17 cellular contexts compared by ENCODE assay signal in the genomic region with DNA sequence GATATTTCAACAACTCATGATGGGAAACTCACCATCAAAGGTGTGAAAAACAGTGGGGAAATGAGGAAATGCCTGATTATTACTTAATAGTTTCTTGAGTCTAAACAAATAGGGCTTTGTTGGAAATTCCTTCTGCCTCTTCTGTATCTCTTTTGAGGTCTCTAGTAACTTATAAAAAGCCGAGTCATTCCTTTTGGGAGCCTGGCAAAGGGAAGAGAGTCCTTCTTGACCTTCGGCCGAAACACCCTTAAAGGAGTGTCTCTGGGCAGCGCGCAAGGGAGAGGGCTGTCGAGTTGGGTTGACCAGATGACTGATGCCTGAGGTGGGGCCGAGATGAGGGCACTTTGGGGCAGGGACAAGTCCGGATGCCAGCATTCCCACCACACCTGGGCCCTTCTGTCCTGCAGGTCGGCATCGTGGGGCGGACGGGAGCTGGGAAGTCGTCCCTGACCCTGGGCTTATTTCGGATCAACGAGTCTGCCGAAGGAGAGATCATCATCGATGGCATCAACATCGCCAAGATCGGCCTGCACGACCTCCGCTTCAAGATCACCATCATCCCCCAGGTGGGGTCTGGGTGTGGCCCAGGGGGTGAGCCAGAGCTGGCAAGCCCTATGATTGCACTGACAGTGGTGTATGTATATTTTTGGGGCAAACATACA.
DNase-seq lines count a peak whose midpoint lies in the region; ATAC-seq, FAIRE-seq and TF ChIP-seq lines count a peak whose summit lies in the region.
"Had no signal": no experiment of that assay in that cellular context is flagged by ENCODE, and none has a peak within 500 bp of the region (broad histone marks: within the 10 kb centered on the region; RNA-seq: fewer than 3 reads in every experiment).

No MANE protein-coding gene starts in this region.

- H3K27me3 ChIP-seq in sigmoid colon (no peaks in the 10 kb centered on the region), small intestine (ENCODE audit: control insufficient read depth in 2 of 2, insufficient read depth in 2 of 2, low read length in 2 of 2) (no peaks in the 10 kb centered on the region)
- H3K27me3 ChIP-seq in CD4-positive, alpha-beta T cell (ENCODE audit: control insufficient read depth, insufficient read depth, low read length), result no peaks in the 10 kb centered on the region

- TF ChIP-seq CTCF in sigmoid colon (IDR thresholded peaks at IDR 0.05), result no peak
- no peak for TF ChIP-seq CTCF in CD4-positive, alpha-beta T cell (IDR thresholded peaks at IDR 0.05)

- H3K27ac ChIP-seq in sigmoid colon (peak overlapping the region in 3 of 4 donors; percentile 5 to 34 (median 21)), small intestine (ENCODE audit: low read depth in 1 of 2, low read length in 1 of 2) (no peak overlapping the region)
- no peak overlapping the region for H3K27ac ChIP-seq in CD4-positive, alpha-beta T cell (ENCODE audit: low read depth, low read length)

- in situ Hi-C loops in SK-MEL-5 (cut with HindIII; ENCODE audit: low pct_unique_long_range_greater_than_20kb, low sequenced_read_pairs), result no loop called here

- peak overlapping the region; percentile 54 for H3K27ac Mint-ChIP-seq in activated naive CD4-positive, alpha-beta T cell treated with anti-CD3 and anti-CD28 coated beads for 36 hours
- no peak overlapping the region for H3K27ac Mint-ChIP-seq in activated naive CD4-positive, alpha-beta T cell treated with anti-CD3 and anti-CD28 coated beads, Interleukin-2, amount 10 ng/mL, durations not matched to agents 7 days and 5 days
- no peak overlapping the region for H3K27ac Mint-ChIP-seq in CD4-positive, alpha-beta T cell

- no peak for TF ChIP-seq POLR2A in sigmoid colon (IDR thresholded peaks at IDR 0.05)

- H3K4me3 ChIP-seq in sigmoid colon (no peak overlapping the region), small intestine (ENCODE audit: low read depth in 1 of 2, low read length in 2 of 2) (no peak overlapping the region)
- H3K4me3 ChIP-seq: GM12878 had no signal

- WGBS in sigmoid colon, 2 donors, result 92 to 95% methylated on average over 21 of the region's 21 CpGs
- WGBS in small intestine, 3 donors, result 88 to 93% (median 91%) methylated on average over 21 of the region's 21 CpGs

- H3K36me3 Mint-ChIP-seq in activated naive CD4-positive, alpha-beta T cell treated with anti-CD3 and anti-CD28 coated beads for 36 hours (ENCODE audit: low read depth), result peaks cover 37% of the 10 kb centered on the region
- peaks cover 46% of the 10 kb centered on the region for H3K36me3 Mint-ChIP-seq in activated naive CD4-positive, alpha-beta T cell treated with anti-CD3 and anti-CD28 coated beads, Interleukin-2, amount 10 ng/mL, durations not matched to agents 7 days and 5 days
- H3K36me3 Mint-ChIP-seq in CD4-positive, alpha-beta T cell (ENCODE audit: low read depth), result peaks cover 87% of the 10 kb centered on the region

- peaks cover 14 to 93% (median 63%) of the 10 kb centered on the region in 4 donors for H3K36me3 ChIP-seq in sigmoid colon
- H3K36me3 ChIP-seq in small intestine (ENCODE audit: control insufficient read depth in 2 of 2, insufficient read depth in 2 of 2, low read length in 2 of 2), result peaks cover 5 to 19% of the 10 kb centered on the region in 2 donors

- H3K4me1 Mint-ChIP-seq in activated naive CD4-positive, alpha-beta T cell treated with anti-CD3 and anti-CD28 coated beads for 36 hours (ENCODE audit: low read depth), result no peaks in the 10 kb centered on the region
- no peaks in the 10 kb centered on the region for H3K4me1 Mint-ChIP-seq in activated naive CD4-positive, alpha-beta T cell treated with anti-CD3 and anti-CD28 coated beads, Interleukin-2, amount 10 ng/mL, durations not matched to agents 7 days and 5 days
- H3K4me1 Mint-ChIP-seq in CD4-positive, alpha-beta T cell (ENCODE audit: low read depth), result no peaks in the 10 kb centered on the region
- H3K4me1 Mint-ChIP-seq: CD14-positive monocyte had no signal

- ATAC-seq in CD4-positive, alpha-beta T cell (ENCODE audit: poor library complexity), result no peak
- ATAC-seq: GM12878, HCT116 had no signal

- no peaks in the 10 kb centered on the region for H3K9me3 ChIP-seq in sigmoid colon
- no peaks in the 10 kb centered on the region for H3K9me3 ChIP-seq in CD4-positive, alpha-beta T cell (ENCODE audit: control insufficient read depth, low read length)
- H3K9me3 ChIP-seq in small intestine (ENCODE audit: control insufficient read depth, low read depth), result no peaks in the 10 kb centered on the region

- no peak for FAIRE-seq in small intestine (lab: Jason Lieb, UNC)
- FAIRE-seq: A204.1, GM12878, GM18507, GM19239 had no signal

- POLR2A ChIA-PET in CD4-positive, alpha-beta T cell (lab: Charles Lee), result no interaction called here

- no peaks in the 10 kb centered on the region for H3K27me3 Mint-ChIP-seq in activated naive CD4-positive, alpha-beta T cell treated with anti-CD3 and anti-CD28 coated beads for 36 hours (ENCODE audit: low read depth)
- no peaks in the 10 kb centered on the region for H3K27me3 Mint-ChIP-seq in activated naive CD4-positive, alpha-beta T cell treated with anti-CD3 and anti-CD28 coated beads, Interleukin-2, amount 10 ng/mL, durations not matched to agents 7 days and 5 days
- no peaks in the 10 kb centered on the region for H3K27me3 Mint-ChIP-seq in CD4-positive, alpha-beta T cell

- no peaks in the 10 kb centered on the region for H3K9me3 Mint-ChIP-seq in activated naive CD4-positive, alpha-beta T cell treated with anti-CD3 and anti-CD28 coated beads for 36 hours
- no peaks in the 10 kb centered on the region for H3K9me3 Mint-ChIP-seq in activated naive CD4-positive, alpha-beta T cell treated with anti-CD3 and anti-CD28 coated beads, Interleukin-2, amount 10 ng/mL, durations not matched to agents 7 days and 5 days
- no peaks in the 10 kb centered on the region for H3K9me3 Mint-ChIP-seq in CD4-positive, alpha-beta T cell

- H3K4me3 Mint-ChIP-seq in activated naive CD4-positive, alpha-beta T cell treated with anti-CD3 and anti-CD28 coated beads for 36 hours, result no peak overlapping the region
- H3K4me3 Mint-ChIP-seq in activated naive CD4-positive, alpha-beta T cell treated with anti-CD3 and anti-CD28 coated beads, Interleukin-2, amount 10 ng/mL, durations not matched to agents 7 days and 5 days, result no peak overlapping the region
- H3K4me3 Mint-ChIP-seq in CD4-positive, alpha-beta T cell, result no peak overlapping the region
- H3K4me3 Mint-ChIP-seq: CD14-positive monocyte had no signal

- TF ChIP-seq EP300 in sigmoid colon (IDR thresholded peaks at IDR 0.05), result no peak

- H3K4me1 ChIP-seq in sigmoid colon (no peaks in the 10 kb centered on the region), small intestine (ENCODE audit: control insufficient read depth in 2 of 2, insufficient read depth in 1 of 2, low read depth in 1 of 2, low read length in 1 of 2) (no peaks in the 10 kb centered on the region)

- DNase-seq in activated naive CD4-positive, alpha-beta T cell treated with anti-CD3 and anti-CD28 coated beads for 36 hours, result no peak
- DNase-seq in activated naive CD4-positive, alpha-beta T cell treated with anti-CD3 and anti-CD28 coated beads, Interleukin-2, amount 10 ng/mL, durations not matched to agents 7 days and 5 days, result no peak
- DNase-seq in SK-MEL-5 (ENCODE audit: low read depth, low spot score) (peak; percentile 9), foreskin melanocyte (peak; percentile 5), sigmoid colon (no peak), cerebellum (ENCODE audit: low spot score) (no peak), small intestine (no peak)
- DNase-seq in CD4-positive, alpha-beta T cell, result no peak
- DNase-seq: Calu3, DMS79, NCI-H69 had no signal

- intact Hi-C loops in activated naive CD4-positive, alpha-beta T cell treated with anti-CD3 and anti-CD28 coated beads for 36 hours (cut with micrococcal nuclease), result no loop called here
- intact Hi-C loops in sigmoid colon (cut with DNase I), result no loop called here
- intact Hi-C loops in CD4-positive, alpha-beta T cell (cut with DNase I, micrococcal nuclease), result no loop called here

- CTCF ChIA-PET in activated naive CD4-positive, alpha-beta T cell treated with anti-CD3 and anti-CD28 coated beads for 36 hours (lab: Charles Lee), result no interaction called here
- CTCF ChIA-PET in activated naive CD4-positive, alpha-beta T cell treated with anti-CD3 and anti-CD28 coated beads, Interleukin-2, amount 10 ng/mL, durations not matched to agents 7 days and 5 days (lab: Charles Lee), result no interaction called here
- CTCF ChIA-PET in CD4-positive, alpha-beta T cell (lab: Charles Lee), result no interaction called here

Comparison
In these comparisons a context has a peak if more than half of its experiments do, and no peak if none do; other contexts are left out.
1. DNase-seq: peak in SK-MEL-5 (single experiment) and foreskin melanocyte (single experiment); none in activated naive CD4-positive, alpha-beta T cell treated with anti-CD3 and anti-CD28 coated beads for 36 hours (single experiment), activated naive CD4-positive, alpha-beta T cell treated with anti-CD3 and anti-CD28 coated beads, Interleukin-2, amount 10 ng/mL, durations not matched to agents 7 days and 5 days (single experiment), sigmoid colon (single experiment), cerebellum (single experiment), CD4-positive, alpha-beta T cell (0 of 10) and small intestine (single experiment).
2. H3K27ac ChIP-seq: peak in sigmoid colon (3 of 4); none in CD4-positive, alpha-beta T cell (single experiment) and small intestine (0 of 2).